2 cellular contexts compared by ENCODE assay signal in the genomic region with DNA sequence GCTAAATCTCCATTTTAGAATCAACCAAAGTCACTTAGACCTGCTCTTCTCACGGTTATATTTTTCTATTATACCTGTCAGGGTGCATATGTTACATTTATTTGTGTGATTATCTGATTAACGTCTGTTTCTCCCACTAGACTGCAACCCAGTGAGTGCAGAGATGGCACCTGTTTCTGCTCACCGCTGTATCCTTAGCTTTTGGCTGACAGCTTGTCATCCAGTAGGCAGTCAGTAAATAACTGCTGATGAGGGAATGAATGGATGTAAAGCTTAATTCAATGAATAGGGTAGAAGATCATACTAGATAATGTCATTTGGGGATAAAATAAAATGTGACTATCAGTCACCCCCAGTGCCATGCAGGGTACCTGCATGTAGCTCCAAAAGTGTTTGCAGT.
TF ChIP-seq lines count a peak whose summit lies in the region.

No MANE protein-coding gene starts in this region.

TF ChIP-seq in A549, 52 proteins besides CTCF, POLR2A, EP300 and RAD21:
- TF ChIP-seq RNF2 (IDR thresholded peaks at IDR 0.05; ENCODE audit: borderline replicate concordance, low read depth), result no peak
- TF ChIP-seq, protein P1, sequence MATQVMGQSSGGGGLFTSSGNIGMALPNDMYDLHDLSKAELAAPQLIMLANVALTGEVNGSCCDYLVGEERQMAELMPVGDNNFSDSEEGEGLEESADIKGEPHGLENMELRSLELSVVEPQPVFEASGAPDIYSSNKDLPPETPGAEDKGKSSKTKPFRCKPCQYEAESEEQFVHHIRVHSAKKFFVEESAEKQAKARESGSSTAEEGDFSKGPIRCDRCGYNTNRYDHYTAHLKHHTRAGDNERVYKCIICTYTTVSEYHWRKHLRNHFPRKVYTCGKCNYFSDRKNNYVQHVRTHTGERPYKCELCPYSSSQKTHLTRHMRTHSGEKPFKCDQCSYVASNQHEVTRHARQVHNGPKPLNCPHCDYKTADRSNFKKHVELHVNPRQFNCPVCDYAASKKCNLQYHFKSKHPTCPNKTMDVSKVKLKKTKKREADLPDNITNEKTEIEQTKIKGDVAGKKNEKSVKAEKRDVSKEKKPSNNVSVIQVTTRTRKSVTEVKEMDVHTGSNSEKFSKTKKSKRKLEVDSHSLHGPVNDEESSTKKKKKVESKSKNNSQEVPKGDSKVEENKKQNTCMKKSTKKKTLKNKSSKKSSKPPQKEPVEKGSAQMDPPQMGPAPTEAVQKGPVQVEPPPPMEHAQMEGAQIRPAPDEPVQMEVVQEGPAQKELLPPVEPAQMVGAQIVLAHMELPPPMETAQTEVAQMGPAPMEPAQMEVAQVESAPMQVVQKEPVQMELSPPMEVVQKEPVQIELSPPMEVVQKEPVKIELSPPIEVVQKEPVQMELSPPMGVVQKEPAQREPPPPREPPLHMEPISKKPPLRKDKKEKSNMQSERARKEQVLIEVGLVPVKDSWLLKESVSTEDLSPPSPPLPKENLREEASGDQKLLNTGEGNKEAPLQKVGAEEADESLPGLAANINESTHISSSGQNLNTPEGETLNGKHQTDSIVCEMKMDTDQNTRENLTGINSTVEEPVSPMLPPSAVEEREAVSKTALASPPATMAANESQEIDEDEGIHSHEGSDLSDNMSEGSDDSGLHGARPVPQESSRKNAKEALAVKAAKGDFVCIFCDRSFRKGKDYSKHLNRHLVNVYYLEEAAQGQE (IDR thresholded peaks at IDR 0.05), result no peak
- TF ChIP-seq, protein P2, sequence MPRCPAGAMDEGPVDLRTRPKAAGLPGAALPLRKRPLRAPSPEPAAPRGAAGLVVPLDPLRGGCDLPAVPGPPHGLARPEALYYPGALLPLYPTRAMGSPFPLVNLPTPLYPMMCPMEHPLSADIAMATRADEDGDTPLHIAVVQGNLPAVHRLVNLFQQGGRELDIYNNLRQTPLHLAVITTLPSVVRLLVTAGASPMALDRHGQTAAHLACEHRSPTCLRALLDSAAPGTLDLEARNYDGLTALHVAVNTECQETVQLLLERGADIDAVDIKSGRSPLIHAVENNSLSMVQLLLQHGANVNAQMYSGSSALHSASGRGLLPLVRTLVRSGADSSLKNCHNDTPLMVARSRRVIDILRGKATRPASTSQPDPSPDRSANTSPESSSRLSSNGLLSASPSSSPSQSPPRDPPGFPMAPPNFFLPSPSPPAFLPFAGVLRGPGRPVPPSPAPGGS (IDR thresholded peaks at IDR 0.05), result no peak
- TF ChIP-seq TFCP2L1 (CRISPR knock-in tag; IDR thresholded peaks at IDR 0.05), result no peak
- TF ChIP-seq HOXB5 (CRISPR knock-in tag; IDR thresholded peaks at IDR 0.05), result no peak
- TF ChIP-seq CHD4 (IDR thresholded peaks at IDR 0.05; ENCODE audit: borderline replicate concordance), result no peak
- no peak for TF ChIP-seq GATA3 (IDR thresholded peaks at IDR 0.05; ENCODE audit: borderline replicate concordance)

TF ChIP-seq in GM23338, 12 proteins besides CTCF, POLR2A, EP300 and RAD21:
- no peak for TF ChIP-seq STAT1 (IDR thresholded peaks at IDR 0.05; ENCODE audit: unreplicated experiment)
- TF ChIP-seq, protein P3, sequence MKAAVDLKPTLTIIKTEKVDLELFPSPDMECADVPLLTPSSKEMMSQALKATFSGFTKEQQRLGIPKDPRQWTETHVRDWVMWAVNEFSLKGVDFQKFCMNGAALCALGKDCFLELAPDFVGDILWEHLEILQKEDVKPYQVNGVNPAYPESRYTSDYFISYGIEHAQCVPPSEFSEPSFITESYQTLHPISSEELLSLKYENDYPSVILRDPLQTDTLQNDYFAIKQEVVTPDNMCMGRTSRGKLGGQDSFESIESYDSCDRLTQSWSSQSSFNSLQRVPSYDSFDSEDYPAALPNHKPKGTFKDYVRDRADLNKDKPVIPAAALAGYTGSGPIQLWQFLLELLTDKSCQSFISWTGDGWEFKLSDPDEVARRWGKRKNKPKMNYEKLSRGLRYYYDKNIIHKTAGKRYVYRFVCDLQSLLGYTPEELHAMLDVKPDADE (IDR thresholded peaks at IDR 0.05), result no peak
- TF ChIP-seq EZH2phosphoT487 (IDR thresholded peaks at IDR 0.05; ENCODE audit: unreplicated experiment), result no peak
- TF ChIP-seq CREB1 (CRISPR knock-in tag; IDR thresholded peaks at IDR 0.05; ENCODE audit: low read depth), result no peak
- TF ChIP-seq, protein P4, sequence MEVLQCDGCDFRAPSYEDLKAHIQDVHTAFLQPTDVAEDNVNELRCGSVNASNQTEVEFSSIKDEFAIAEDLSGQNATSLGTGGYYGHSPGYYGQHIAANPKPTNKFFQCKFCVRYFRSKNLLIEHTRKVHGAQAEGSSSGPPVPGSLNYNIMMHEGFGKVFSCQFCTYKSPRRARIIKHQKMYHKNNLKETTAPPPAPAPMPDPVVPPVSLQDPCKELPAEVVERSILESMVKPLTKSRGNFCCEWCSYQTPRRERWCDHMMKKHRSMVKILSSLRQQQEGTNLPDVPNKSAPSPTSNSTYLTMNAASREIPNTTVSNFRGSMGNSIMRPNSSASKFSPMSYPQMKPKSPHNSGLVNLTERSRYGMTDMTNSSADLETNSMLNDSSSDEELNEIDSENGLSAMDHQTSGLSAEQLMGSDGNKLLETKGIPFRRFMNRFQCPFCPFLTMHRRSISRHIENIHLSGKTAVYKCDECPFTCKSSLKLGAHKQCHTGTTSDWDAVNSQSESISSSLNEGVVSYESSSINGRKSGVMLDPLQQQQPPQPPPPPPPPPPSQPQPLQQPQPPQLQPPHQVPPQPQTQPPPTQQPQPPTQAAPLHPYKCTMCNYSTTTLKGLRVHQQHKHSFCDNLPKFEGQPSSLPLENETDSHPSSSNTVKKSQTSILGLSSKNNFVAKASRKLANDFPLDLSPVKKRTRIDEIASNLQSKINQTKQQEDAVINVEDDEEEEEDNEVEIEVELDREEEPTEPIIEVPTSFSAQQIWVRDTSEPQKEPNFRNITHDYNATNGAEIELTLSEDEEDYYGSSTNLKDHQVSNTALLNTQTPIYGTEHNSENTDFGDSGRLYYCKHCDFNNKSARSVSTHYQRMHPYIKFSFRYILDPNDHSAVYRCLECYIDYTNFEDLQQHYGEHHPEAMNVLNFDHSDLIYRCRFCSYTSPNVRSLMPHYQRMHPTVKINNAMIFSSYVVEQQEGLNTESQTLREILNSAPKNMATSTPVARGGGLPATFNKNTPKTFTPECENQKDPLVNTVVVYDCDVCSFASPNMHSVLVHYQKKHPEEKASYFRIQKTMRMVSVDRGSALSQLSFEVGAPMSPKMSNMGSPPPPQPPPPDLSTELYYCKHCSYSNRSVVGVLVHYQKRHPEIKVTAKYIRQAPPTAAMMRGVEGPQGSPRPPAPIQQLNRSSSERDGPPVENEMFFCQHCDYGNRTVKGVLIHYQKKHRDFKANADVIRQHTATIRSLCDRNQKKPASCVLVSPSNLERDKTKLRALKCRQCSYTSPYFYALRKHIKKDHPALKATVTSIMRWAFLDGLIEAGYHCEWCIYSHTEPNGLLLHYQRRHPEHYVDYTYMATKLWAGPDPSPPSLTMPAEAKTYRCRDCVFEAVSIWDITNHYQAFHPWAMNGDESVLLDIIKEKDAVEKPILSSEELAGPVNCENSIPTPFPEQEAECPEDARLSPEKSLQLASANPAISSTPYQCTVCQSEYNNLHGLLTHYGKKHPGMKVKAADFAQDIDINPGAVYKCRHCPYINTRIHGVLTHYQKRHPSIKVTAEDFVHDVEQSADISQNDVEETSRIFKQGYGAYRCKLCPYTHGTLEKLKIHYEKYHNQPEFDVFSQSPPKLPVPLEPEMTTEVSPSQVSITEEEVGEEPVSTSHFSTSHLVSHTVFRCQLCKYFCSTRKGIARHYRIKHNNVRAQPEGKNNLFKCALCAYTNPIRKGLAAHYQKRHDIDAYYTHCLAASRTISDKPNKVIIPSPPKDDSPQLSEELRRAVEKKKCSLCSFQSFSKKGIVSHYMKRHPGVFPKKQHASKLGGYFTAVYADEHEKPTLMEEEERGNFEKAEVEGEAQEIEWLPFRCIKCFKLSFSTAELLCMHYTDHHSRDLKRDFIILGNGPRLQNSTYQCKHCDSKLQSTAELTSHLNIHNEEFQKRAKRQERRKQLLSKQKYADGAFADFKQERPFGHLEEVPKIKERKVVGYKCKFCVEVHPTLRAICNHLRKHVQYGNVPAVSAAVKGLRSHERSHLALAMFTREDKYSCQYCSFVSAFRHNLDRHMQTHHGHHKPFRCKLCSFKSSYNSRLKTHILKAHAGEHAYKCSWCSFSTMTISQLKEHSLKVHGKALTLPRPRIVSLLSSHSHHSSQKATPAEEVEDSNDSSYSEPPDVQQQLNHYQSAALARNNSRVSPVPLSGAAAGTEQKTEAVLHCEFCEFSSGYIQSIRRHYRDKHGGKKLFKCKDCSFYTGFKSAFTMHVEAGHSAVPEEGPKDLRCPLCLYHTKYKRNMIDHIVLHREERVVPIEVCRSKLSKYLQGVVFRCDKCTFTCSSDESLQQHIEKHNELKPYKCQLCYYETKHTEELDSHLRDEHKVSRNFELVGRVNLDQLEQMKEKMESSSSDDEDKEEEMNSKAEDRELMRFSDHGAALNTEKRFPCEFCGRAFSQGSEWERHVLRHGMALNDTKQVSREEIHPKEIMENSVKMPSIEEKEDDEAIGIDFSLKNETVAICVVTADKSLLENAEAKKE (CRISPR knock-in tag; IDR thresholded peaks at IDR 0.05), result no peak
- no peak for TF ChIP-seq JUNB (IDR thresholded peaks at IDR 0.05; ENCODE audit: unreplicated experiment)
- TF ChIP-seq EZH2 (IDR thresholded peaks at IDR 0.05; ENCODE audit: low read depth, unreplicated experiment), result no peak
- TF ChIP-seq POLR2AphosphoS5 (IDR thresholded peaks at IDR 0.05; ENCODE audit: low read depth), result no peak
- TF ChIP-seq ZNF114 (CRISPR knock-in tag; IDR thresholded peaks at IDR 0.05), result no peak
- TF ChIP-seq, protein P1 (IDR thresholded peaks at IDR 0.05; ENCODE audit: unreplicated experiment), result no peak
- no peak for TF ChIP-seq NANOG (IDR thresholded peaks at IDR 0.05; ENCODE audit: borderline replicate concordance)
- no peak for TF ChIP-seq ZNF331 (CRISPR knock-in tag; IDR thresholded peaks at IDR 0.05; ENCODE audit: low read depth)
